Comparison of ENCODE assay signal across 25 cellular contexts in genomic region chr6:9248125-9248524, GRCh38.
DNase-seq lines count a peak whose midpoint lies in the region; ATAC-seq and TF ChIP-seq lines count a peak whose summit lies in the region.
"Had no signal": no experiment of that assay in that cellular context is flagged by ENCODE, and none has a peak within 500 bp of the region (broad histone marks: within the 10 kb centered on the region; RNA-seq: fewer than 3 reads in every experiment).

No MANE protein-coding gene starts in this region.

- no peaks in the 10 kb centered on the region for H3K36me3 Mint-ChIP-seq in MCF 10A (ENCODE audit: insufficient read depth, unreplicated experiment)
- H3K36me3 Mint-ChIP-seq: CD4-positive, alpha-beta memory T cell; T-cell had no signal

- no peak overlapping the region for H3K4me3 Mint-ChIP-seq in MCF 10A (ENCODE audit: unreplicated experiment)
- H3K4me3 Mint-ChIP-seq: CD4-positive, alpha-beta memory T cell; T-cell had no signal

- H3K27ac ChIP-seq in breast epithelium (no peak overlapping the region), RWPE1 (no peak overlapping the region), dorsolateral prefrontal cortex (no peak overlapping the region)
- H3K27ac ChIP-seq: 22Rv1, SK-N-MC had no signal

- BruUV-seq in MCF 10A (replicated peaks; lab: Mats Ljungman, UMichigan) = no TSS peak

- H3K27me3 ChIP-seq in breast epithelium (no peaks in the 10 kb centered on the region), dorsolateral prefrontal cortex (peaks cover 0 to 23% (median 0%) of the 10 kb centered on the region in 45 donors)

- CTCF ChIA-PET in MCF 10A (lab: Yijun Ruan, JAX) (no interaction called here), RWPE1 (lab: Yijun Ruan, JAX) (no interaction called here)

- POLR2A ChIA-PET in MCF 10A (lab: Yijun Ruan, JAX) = interaction anchor here (0.6 kb wide), 1 partner anchor 1158 kb away, joined by 3 read pairs; no protein-coding TSS in a partner anchor
- POLR2A ChIA-PET in RWPE1 (lab: Yijun Ruan, JAX; ENCODE audit: low non-redundant PET) = interaction anchor here (0.5 kb wide), 1 partner anchor 1243 kb away, joined by 7 read pairs; no protein-coding TSS in a partner anchor

- no peak for TF ChIP-seq POLR2A in breast epithelium (IDR thresholded peaks at IDR 0.05)

- peak; percentile 4 for DNase-seq in MCF 10A (ENCODE audit: unreplicated experiment)
- no peak for DNase-seq in breast epithelium (ENCODE audit: low spot score in 2 of 2)
- peak; percentile 13 for DNase-seq in RWPE1 (ENCODE audit: low spot score)
- peak; percentile 79 for DNase-seq in left lobe of liver (ENCODE audit: low spot score)
- DNase-seq in dorsolateral prefrontal cortex = no peak
- DNase-seq in cortex of kidney (lab: John Stamatoyannopoulos, UW) = no peak
- DNase-seq in SIG-M5 (lab: John Stamatoyannopoulos, UW) = no peak
- no peak for DNase-seq in omental fat pad (ENCODE audit: low spot score)
- DNase-seq: CD4-positive, alpha-beta memory T cell; DMS79; GDM1; GOT3; IMR-90; Karpas-422; NCI-H1105 treated with DMSO at 0.1 percent for 48 hours; NCI-H1930; NCI-H2171; NCI-H446; NCI-H748 treated with DMSO at 0.1 percent for 48 hours; OCI-M1; T-cell had no signal

- H3K4me3 ChIP-seq in breast epithelium (no peak overlapping the region), dorsolateral prefrontal cortex (no peak overlapping the region)
- H3K4me3 ChIP-seq: GM12878, SK-N-MC had no signal

- H3K27me3 Mint-ChIP-seq in MCF 10A (ENCODE audit: insufficient read depth, unreplicated experiment) = no peaks in the 10 kb centered on the region
- H3K27me3 Mint-ChIP-seq: CD4-positive, alpha-beta memory T cell; T-cell had no signal

- H3K4me1 Mint-ChIP-seq in MCF 10A (ENCODE audit: insufficient read depth, unreplicated experiment) = no peaks in the 10 kb centered on the region
- H3K4me1 Mint-ChIP-seq: CD4-positive, alpha-beta memory T cell; T-cell had no signal

- no peak overlapping the region for H3K27ac Mint-ChIP-seq in MCF 10A (ENCODE audit: low read depth, unreplicated experiment)
- H3K27ac Mint-ChIP-seq: CD4-positive, alpha-beta memory T cell; T-cell had no signal

- ATAC-seq in left lobe of liver = peak; percentile 97
- ATAC-seq in omental fat pad (ENCODE audit: low FRiP score) = no peak
- ATAC-seq: GM12878, Right ventricle myocardium inferior, T-cell had no signal

- H3K9me3 ChIP-seq in breast epithelium = no peaks in the 10 kb centered on the region

- intact Hi-C loops in MCF 10A (cut with micrococcal nuclease) (no loop called here), breast epithelium (cut with DNase I; ENCODE audit: low total_unique reads) (no loop called here), dorsolateral prefrontal cortex (cut with DNase I) (no loop called here)

- no peaks in the 10 kb centered on the region for H3K36me3 ChIP-seq in breast epithelium

- no peaks in the 10 kb centered on the region for H3K4me1 ChIP-seq in breast epithelium

- no peak for TF ChIP-seq CTCF in MCF 10A (IDR thresholded peaks at IDR 0.05; ENCODE audit: unreplicated experiment)
- no peak for TF ChIP-seq CTCF in breast epithelium (IDR thresholded peaks at IDR 0.05)
- no peak for TF ChIP-seq CTCF in RWPE1 (conservative IDR thresholded peaks at IDR 0.05; ENCODE audit: low read depth)
- TF ChIP-seq CTCF in dorsolateral prefrontal cortex (IDR thresholded peaks at IDR 0.05 in 54 of 56, conservative IDR thresholded peaks at IDR 0.05 in 2 of 56; ENCODE audit: low read depth in 1 of 56, partially characterized antibody in 56 of 56) = no peak
- TF ChIP-seq CTCF in omental fat pad (IDR thresholded peaks at IDR 0.05) = no peak

- H3K9me3 Mint-ChIP-seq in MCF 10A (ENCODE audit: unreplicated experiment) = no peaks in the 10 kb centered on the region

Comparison
In these comparisons a context has a peak if more than half of its experiments do, and no peak if none do; other contexts are left out.
1. DNase-seq: peak in MCF 10A (single experiment), RWPE1 (single experiment) and left lobe of liver (single experiment); none in breast epithelium (0 of 2), dorsolateral prefrontal cortex (0 of 10), cortex of kidney (single experiment), SIG-M5 (single experiment) and omental fat pad (single experiment).